In the genomic region with DNA sequence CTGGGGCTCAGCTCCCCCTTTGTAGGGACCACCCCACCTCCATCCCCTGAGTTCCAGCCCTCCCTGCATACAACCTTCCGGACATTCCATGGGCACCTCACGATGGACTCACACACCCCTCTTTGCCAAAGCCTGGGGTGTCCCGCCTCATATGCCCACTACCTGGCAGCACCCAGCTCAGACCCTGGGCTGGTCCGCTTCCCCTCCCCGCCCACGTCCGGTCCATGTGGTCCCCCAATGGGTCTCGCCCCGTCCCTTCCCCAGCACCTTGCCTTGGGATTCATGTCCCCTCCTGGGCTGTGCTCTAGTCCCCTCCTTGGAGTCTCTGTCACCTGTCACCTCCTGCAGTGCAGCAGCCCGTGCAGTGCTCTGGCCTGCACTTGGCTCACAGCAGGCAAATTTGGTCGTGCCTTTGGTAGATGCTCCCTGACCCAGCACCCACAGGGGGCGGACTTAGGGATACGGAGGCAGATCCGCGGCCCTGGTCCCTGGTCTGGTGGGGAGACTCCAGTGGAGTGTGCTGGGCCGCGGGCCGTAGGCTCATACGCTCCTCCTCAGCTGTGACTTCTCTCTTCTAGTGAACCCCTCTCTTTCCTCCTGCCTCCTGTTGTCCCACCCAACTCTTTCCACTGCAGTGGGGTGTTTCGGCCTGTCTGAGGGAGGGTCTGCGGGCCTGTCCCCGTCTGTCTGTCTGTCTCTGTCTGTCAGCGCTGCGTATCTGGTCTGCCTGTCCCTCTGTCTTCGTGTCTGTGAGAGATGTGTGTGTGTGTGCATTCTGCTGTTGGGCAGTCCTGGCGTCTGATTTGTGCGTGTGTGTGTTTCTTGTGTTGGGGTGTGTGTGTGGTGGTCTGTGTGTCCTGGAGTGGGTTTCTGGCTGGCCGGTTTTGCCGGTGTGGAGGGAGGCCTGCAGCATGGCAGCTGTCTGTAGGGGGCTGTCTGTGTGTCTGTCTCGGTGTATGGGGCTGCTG, we compare ENCODE assay signal across 18 cellular contexts.
DNase-seq lines count a peak whose midpoint lies in the region; ATAC-seq, FAIRE-seq and TF ChIP-seq lines count a peak whose summit lies in the region.
"Had no signal": no experiment of that assay in that cellular context is flagged by ENCODE, and none has a peak within 500 bp of the region (broad histone marks: within the 10 kb centered on the region; RNA-seq: fewer than 3 reads in every experiment).

No MANE protein-coding gene starts in this region.

- H4K8ac ChIP-seq in mesendoderm (ENCODE audit: low read depth, low read length) = no peak overlapping the region

- H2BK120ac ChIP-seq in mesendoderm (ENCODE audit: low read depth, low read length) = no peak overlapping the region

- peaks cover 20% of the 10 kb centered on the region for H3K27me3 Mint-ChIP-seq in GM23338 (ENCODE audit: insufficient read depth, low read depth, poor library complexity)
- peaks cover 16% of the 10 kb centered on the region for H3K27me3 Mint-ChIP-seq in endodermal cell (ENCODE audit: insufficient read depth)
- peaks cover 5% of the 10 kb centered on the region for H3K27me3 Mint-ChIP-seq in neural crest cell (ENCODE audit: low read depth)

- H3K27me3 ChIP-seq in GM23338 (ENCODE audit: insufficient read depth) (peaks cover 6% of the 10 kb centered on the region; the same call in 1 of the 2 replicates), endodermal cell (ENCODE audit: control insufficient read depth, insufficient read depth, low read length, poor library complexity, severe bottlenecking) (peaks cover 10% of the 10 kb centered on the region), mesendoderm (ENCODE audit: insufficient read depth, low read length, poor library complexity) (peaks cover 3% of the 10 kb centered on the region)

- H3F3A ChIP-seq in GM23338 (replicated peaks; ENCODE audit: low read depth) = peaks cover 5% of the 10 kb centered on the region; the same call in 1 of the 2 replicates

- H3K9me3 Mint-ChIP-seq in GM23338 (no peaks in the 10 kb centered on the region), endodermal cell (no peaks in the 10 kb centered on the region), neural crest cell (no peaks in the 10 kb centered on the region)

- H3K4ac ChIP-seq in mesendoderm (ENCODE audit: low read depth, low read length) = no peak overlapping the region

- H3K9ac ChIP-seq in endodermal cell (ENCODE audit: extremely low read depth, low read length, poor library complexity, severe bottlenecking) = no peak overlapping the region
- no peak overlapping the region for H3K9ac ChIP-seq in mesendoderm (ENCODE audit: low read length)

- no peak overlapping the region for H3K23ac ChIP-seq in mesendoderm (ENCODE audit: low read length)

- no peak overlapping the region for H4K5ac ChIP-seq in mesendoderm (ENCODE audit: low read length)

- H2BK15ac ChIP-seq in mesendoderm (replicated peaks; ENCODE audit: low read depth) = no peak overlapping the region

- no peak overlapping the region for H3K56ac ChIP-seq in mesendoderm (ENCODE audit: low read length)

- H3K4me1 Mint-ChIP-seq in GM23338 (peaks cover 22% of the 10 kb centered on the region), endodermal cell (peaks cover 9% of the 10 kb centered on the region), neural crest cell (peaks cover 33% of the 10 kb centered on the region)
- H3K4me1 Mint-ChIP-seq: CD14-positive monocyte had no signal

- H3K4me1 ChIP-seq in GM23338 (ENCODE audit: insufficient read depth) = peaks cover 39% of the 10 kb centered on the region
- no peaks in the 10 kb centered on the region for H3K4me1 ChIP-seq in endodermal cell (ENCODE audit: control insufficient read depth, insufficient read depth, low read length)
- H3K4me1 ChIP-seq in mesendoderm (ENCODE audit: control insufficient read depth, low read depth, low read length) = no peaks in the 10 kb centered on the region

- H3K18ac ChIP-seq in mesendoderm (ENCODE audit: low read length) = no peak overlapping the region

- FAIRE-seq in HTR-8/SVneo (lab: Jason Lieb, UNC) = peak; percentile 84
- FAIRE-seq: RCC 7860 had no signal

- DNase-seq in GM23338 (ENCODE audit: low spot score) = no peak
- no peak for DNase-seq in HTR-8/SVneo (ENCODE audit: insufficient read length, low spot score)
- peak; percentile 60 for DNase-seq in endodermal cell
- DNase-seq in neural crest cell (ENCODE audit: low read depth, low spot score) = no peak
- no peak for DNase-seq in mesenteric fat pad (ENCODE audit: low spot score)
- no peak for DNase-seq in DMS 273 treated with DMSO at 0.1 percent for 48 hours (lab: John Stamatoyannopoulos, UW)
- DNase-seq in mesendoderm = no peak
- DNase-seq: AML-193, DMS153, Karpas-422, MG63, NCI-H1092, NCI-H146, NCI-H2081, NCI-H510A treated with DMSO at 0.1 percent for 48 hours, SHP77 treated with DMSO at 0.1 percent for 48 hours had no signal

- no peaks in the 10 kb centered on the region for H4K20me1 ChIP-seq in GM23338 (replicated peaks; ENCODE audit: insufficient read depth)

- H3K9me3 ChIP-seq in endodermal cell (ENCODE audit: control insufficient read depth, low read length) = no peaks in the 10 kb centered on the region
- H3K9me3 ChIP-seq: MG63 had no signal

- no peak overlapping the region for H3K27ac ChIP-seq in GM23338 (ENCODE audit: low read depth)
- H3K27ac ChIP-seq in endodermal cell (ENCODE audit: low read depth, low read length) = no peak overlapping the region
- H3K27ac ChIP-seq in mesendoderm (ENCODE audit: low read depth, low read length) = no peak overlapping the region

- no peak overlapping the region for H2AFZ ChIP-seq in GM23338

- H3K27ac Mint-ChIP-seq in GM23338 = peak overlapping the region; percentile 18; the same call in 1 of the 2 replicates
- no peak overlapping the region for H3K27ac Mint-ChIP-seq in endodermal cell
- no peak overlapping the region for H3K27ac Mint-ChIP-seq in neural crest cell (ENCODE audit: unreplicated experiment)

- H3K4me3 ChIP-seq in GM23338 (no peak overlapping the region), endodermal cell (ENCODE audit: low read length) (no peak overlapping the region), mesendoderm (ENCODE audit: low read length) (no peak overlapping the region)
- H3K4me3 ChIP-seq: MG63 had no signal

- H3K9me2 ChIP-seq in GM23338 (ENCODE audit: insufficient read depth) = no peaks in the 10 kb centered on the region

- no peaks in the 10 kb centered on the region for H3K79me2 ChIP-seq in GM23338 (replicated peaks; ENCODE audit: insufficient read depth)
- H3K79me2 ChIP-seq in mesendoderm (ENCODE audit: control insufficient read depth, insufficient read depth, low read length) = no peaks in the 10 kb centered on the region

- no peaks in the 10 kb centered on the region for H3K79me1 ChIP-seq in mesendoderm (ENCODE audit: low read length)

- 88% methylated on average over 21 to 30 of the region's 30 CpGs for WGBS in endodermal cell (ENCODE audit: insufficient coverage in 1 of 2, insufficient read length in 1 of 2), 2 experiments
- no CpG with 5 or more reads among the region's 30 CpGs for WGBS in mesendoderm (ENCODE audit: extremely low coverage, insufficient coverage, low lambda C conversion rate)

- peak; percentile 11 for ATAC-seq in GM23338

- H3K4me2 ChIP-seq in GM23338 (no peak overlapping the region), mesendoderm (ENCODE audit: low read length) (no peak overlapping the region)

- H2AK5ac ChIP-seq in mesendoderm (ENCODE audit: low read length) = no peak overlapping the region

- H3K4me3 Mint-ChIP-seq in GM23338 (no peak overlapping the region; the same call in 2 of the 3 replicates), endodermal cell (no peak overlapping the region), neural crest cell (peak overlapping the region; percentile 29)
- H3K4me3 Mint-ChIP-seq: CD14-positive monocyte had no signal

- H3K36me3 Mint-ChIP-seq in GM23338 (ENCODE audit: low read depth) (no peaks in the 10 kb centered on the region), endodermal cell (ENCODE audit: low read depth) (no peaks in the 10 kb centered on the region), neural crest cell (ENCODE audit: low read depth) (no peaks in the 10 kb centered on the region)
- H3K36me3 Mint-ChIP-seq: CD14-positive monocyte had no signal

- TF ChIP-seq CTCF in GM23338 (conservative IDR thresholded peaks at IDR 0.05; ENCODE audit: low read depth in 2 of 2) = 0 out of 4 replicates have a peak, but pooled peaks of 1 of the 2 experiments have one; percentile 18
- no peak for TF ChIP-seq CTCF in endodermal cell (conservative IDR thresholded peaks at IDR 0.05)
- TF ChIP-seq CTCF in neural crest cell (conservative IDR thresholded peaks at IDR 0.05) = no peak

- H2BK5ac ChIP-seq in mesendoderm (ENCODE audit: low read length) = no peak overlapping the region

- no peaks in the 10 kb centered on the region for H3K36me3 ChIP-seq in GM23338 (ENCODE audit: insufficient read depth)
- no peaks in the 10 kb centered on the region for H3K36me3 ChIP-seq in endodermal cell (ENCODE audit: control insufficient read depth, insufficient read depth, low read length)
- no peaks in the 10 kb centered on the region for H3K36me3 ChIP-seq in mesendoderm (ENCODE audit: control insufficient read depth, insufficient read depth, low read length)
- H3K36me3 ChIP-seq: MG63 had no signal

TF ChIP-seq in GM23338, 12 proteins besides CTCF, POLR2A, EP300 and RAD21 (continues in another document):
- TF ChIP-seq ZNF114 (CRISPR knock-in tag; IDR thresholded peaks at IDR 0.05) (no peak), EZH2 (IDR thresholded peaks at IDR 0.05; ENCODE audit: low read depth, unreplicated experiment) (no peak)
